In the genomic region with DNA sequence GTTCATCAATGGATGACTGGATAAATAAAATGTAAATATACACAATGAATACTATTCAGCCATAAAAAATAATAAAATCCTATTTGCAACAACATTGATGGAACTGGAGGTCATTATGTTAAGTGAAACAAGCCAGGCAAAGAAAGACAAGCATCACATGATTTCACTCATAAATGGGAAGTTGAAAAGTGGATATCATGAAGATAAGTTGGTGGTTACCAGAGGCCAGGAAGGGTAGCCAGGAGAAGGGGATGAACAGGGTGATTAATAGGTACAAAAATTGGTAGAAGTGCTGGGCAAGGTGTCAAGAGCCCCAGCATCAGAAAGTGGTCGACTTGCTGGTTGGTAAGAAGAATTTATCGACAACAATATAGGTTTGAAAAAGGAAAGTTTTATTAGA, we compare ENCODE assay signal across 10 cellular contexts. TPM values are rescaled to one million over a fixed set of nuclear protein-coding genes. Genes with fewer than 3 reads are reported as not detected.
DNase-seq lines count a peak whose midpoint lies in the region; ATAC-seq and TF ChIP-seq lines count a peak whose summit lies in the region.
"Had no signal": no experiment of that assay in that cellular context is flagged by ENCODE, and none has a peak within 500 bp of the region (broad histone marks: within the 10 kb centered on the region; RNA-seq: fewer than 3 reads in every experiment).

No MANE protein-coding gene starts in this region.

- H3K9me3 Mint-ChIP-seq in activated CD4-positive, alpha-beta memory T cell treated with anti-CD3 and anti-CD28 coated beads for 36 hours, result no peaks in the 10 kb centered on the region

- 89 to 95% (median 94%) methylated on average over 2 of the region's 2 CpGs for WGBS in heart left ventricle, 4 donors

- TF ChIP-seq POLR2A in heart left ventricle (IDR thresholded peaks at IDR 0.05), result no peak

- no peak for ATAC-seq in heart left ventricle
- ATAC-seq in left lung, result no peak
- no peak for ATAC-seq in upper lobe of right lung

- peaks cover 44% of the 10 kb centered on the region for H3K4me1 ChIP-seq in left ventricle myocardium inferior
- H3K4me1 ChIP-seq in heart left ventricle, result peaks cover 0 to 39% (median 17%) of the 10 kb centered on the region in 12 donors
- H3K4me1 ChIP-seq in left lung, result peaks cover 10 to 45% of the 10 kb centered on the region in 2 donors
- peaks cover 17% of the 10 kb centered on the region for H3K4me1 ChIP-seq in upper lobe of right lung

- DNase-seq in left ventricle myocardium inferior (no peak), heart left ventricle (no peak), left lung (no peak), upper lobe of right lung (no peak), NCI-H1417 (lab: John Stamatoyannopoulos, UW) (no peak), inferior parietal cortex (ENCODE audit: extremely low spot score) (no peak), head of caudate nucleus (no peak)
- DNase-seq in activated CD4-positive, alpha-beta memory T cell treated with anti-CD3 and anti-CD28 coated beads for 36 hours, result no peak
- DNase-seq: activated CD4-positive, alpha-beta T cell treated with anti-CD3 and anti-CD28 coated beads, Interleukin-2, amount 50 U/mL, for 1 hour; NCI-H2171 treated with DMSO at 0.1 percent for 48 hours had no signal

- no peak overlapping the region for H3K4me3 ChIP-seq in left ventricle myocardium inferior
- H3K4me3 ChIP-seq in heart left ventricle, result peak overlapping the region in 3 of 12 donors; percentile 75 to 81 (median 77)
- H3K4me3 ChIP-seq in left lung, result peak overlapping the region in 1 of 2 donors; percentile 87
- H3K4me3 ChIP-seq in upper lobe of right lung, result peak overlapping the region; percentile 84

- H3K4me1 Mint-ChIP-seq in activated CD4-positive, alpha-beta memory T cell treated with anti-CD3 and anti-CD28 coated beads for 36 hours (ENCODE audit: low read depth), result peaks cover 56% of the 10 kb centered on the region

- POLR2A ChIA-PET in activated CD4-positive, alpha-beta memory T cell treated with anti-CD3 and anti-CD28 coated beads for 36 hours (lab: Charles Lee), result interaction anchor here (0.6 to 3.6 kb wide), 2 partner anchors 17 to 20 kb away, joined by 3 to 28 read pairs; a partner anchor contains a TSS

- CTCF ChIA-PET in activated CD4-positive, alpha-beta memory T cell treated with anti-CD3 and anti-CD28 coated beads for 36 hours (lab: Charles Lee), result no interaction called here

- peak overlapping the region; percentile 93 for H3K4me3 Mint-ChIP-seq in activated CD4-positive, alpha-beta memory T cell treated with anti-CD3 and anti-CD28 coated beads for 36 hours

- no peak for TF ChIP-seq CTCF in left ventricle myocardium inferior (IDR thresholded peaks at IDR 0.05; ENCODE audit: borderline replicate concordance)
- no peak for TF ChIP-seq CTCF in heart left ventricle (IDR thresholded peaks at IDR 0.05)
- no peak for TF ChIP-seq CTCF in left lung (IDR thresholded peaks at IDR 0.05)
- no peak for TF ChIP-seq CTCF in upper lobe of right lung (IDR thresholded peaks at IDR 0.05)

- intact Hi-C loops in left ventricle myocardium inferior (cut with micrococcal nuclease), result no loop called here
- intact Hi-C loops in heart left ventricle (cut with DNase I), result no loop called here
- intact Hi-C loops in activated CD4-positive, alpha-beta memory T cell treated with anti-CD3 and anti-CD28 coated beads for 36 hours (cut with micrococcal nuclease), result loop anchor here (2.0 to 5.0 kb wide), 2 partner anchors 29 to 917 kb away; a partner anchor contains a TSS
- intact Hi-C loops in left lung (cut with DNase I), result no loop called here
- intact Hi-C loops in upper lobe of right lung (cut with DNase I), result no loop called here
- intact Hi-C loops in head of caudate nucleus (cut with DNase I), result loop anchor here (10.0 kb wide), 1 partner anchor 65 kb away; a partner anchor contains a TSS

- peaks cover 34% of the 10 kb centered on the region for H3K36me3 Mint-ChIP-seq in activated CD4-positive, alpha-beta memory T cell treated with anti-CD3 and anti-CD28 coated beads for 36 hours

- H3K27me3 Mint-ChIP-seq in activated CD4-positive, alpha-beta memory T cell treated with anti-CD3 and anti-CD28 coated beads for 36 hours, result no peaks in the 10 kb centered on the region

- H3K9me3 ChIP-seq in left ventricle myocardium inferior (replicated peaks) (no peaks in the 10 kb centered on the region), heart left ventricle (no peaks in the 10 kb centered on the region), left lung (no peaks in the 10 kb centered on the region), upper lobe of right lung (no peaks in the 10 kb centered on the region)

- peaks cover 23% of the 10 kb centered on the region for H3K36me3 ChIP-seq in left ventricle myocardium inferior
- H3K36me3 ChIP-seq in heart left ventricle, result peaks cover 0 to 25% (median 23%) of the 10 kb centered on the region in 9 donors
- peaks cover 0 to 23% of the 10 kb centered on the region in 2 donors for H3K36me3 ChIP-seq in left lung
- H3K36me3 ChIP-seq in upper lobe of right lung, result peaks cover 23% of the 10 kb centered on the region

- H3K27ac Mint-ChIP-seq in activated CD4-positive, alpha-beta memory T cell treated with anti-CD3 and anti-CD28 coated beads for 36 hours, result peak overlapping the region; percentile 94

- H3K27me3 ChIP-seq in left ventricle myocardium inferior (ENCODE audit: low read depth) (no peaks in the 10 kb centered on the region), heart left ventricle (no peaks in the 10 kb centered on the region), left lung (no peaks in the 10 kb centered on the region), upper lobe of right lung (no peaks in the 10 kb centered on the region)

- H3K27ac ChIP-seq in left ventricle myocardium inferior (replicated peaks), result peak overlapping the region; percentile 92
- H3K27ac ChIP-seq in heart left ventricle, result peak overlapping the region in 4 of 12 donors; percentile 86 to 96 (median 94)
- H3K27ac ChIP-seq in left lung, result peak overlapping the region; percentile 93 to 95
- peak overlapping the region; percentile 94 for H3K27ac ChIP-seq in upper lobe of right lung

RNA-seq across cellular contexts. Expression of a gene that starts 1.3 kb away (rescaled TPM):
- total RNA-seq in left ventricle myocardium inferior (329 TPM), heart left ventricle (100 to 1,000 TPM; 275 to 406 (median 345) TPM), left lung (100 to 1,000 TPM; 227 to 262 TPM), upper lobe of right lung (184 TPM)
- 100 to 1,000 TPM; 342 to 550 TPM for polyA plus RNA-seq in heart left ventricle
- 100 to 1,000 TPM; 429 to 457 TPM for total RNA-seq in activated CD4-positive, alpha-beta memory T cell treated with anti-CD3 and anti-CD28 coated beads for 36 hours

RNA-seq across cellular contexts. Expression of a gene that starts 19.5 kb away (rescaled TPM):
- total RNA-seq in left ventricle myocardium inferior (not detected), heart left ventricle (1 to 10 TPM in 1 of 9 donors, under 1 TPM in 2, not detected in 6; 0.05 to 1.9 (median 0.68) TPM), left lung (1 to 10 TPM in 1 of 2 donors, under 1 TPM in 1; 0.70 to 4.3 TPM), upper lobe of right lung (0.49 TPM)
- under 1 TPM in 1 of 2 donors, not detected in 1; 0.04 TPM for polyA plus RNA-seq in heart left ventricle
- total RNA-seq in activated CD4-positive, alpha-beta memory T cell treated with anti-CD3 and anti-CD28 coated beads for 36 hours, result 10 to 100 TPM; 59.9 to 64.0 TPM

Comparison
In these comparisons a context has a peak if more than half of its experiments do, and no peak if none do; other contexts are left out.
1. RNA of a gene that starts 19.5 kb away (total RNA-seq): 59.9 to 64.0 TPM in activated CD4-positive, alpha-beta memory T cell treated with anti-CD3 and anti-CD28 coated beads for 36 hours; 0.70 to 4.3 TPM in left lung, 0.49 TPM in upper lobe of right lung (single experiment), not detected in left ventricle myocardium inferior (single experiment) and 0.05 to 1.9 TPM in heart left ventricle; every median in the first group is over 10 times any median in the second.
2. intact Hi-C loops: an anchor here in activated CD4-positive, alpha-beta memory T cell treated with anti-CD3 and anti-CD28 coated beads for 36 hours (2.0 to 5.0 kb wide) and head of caudate nucleus (10.0 kb wide); none called in left ventricle myocardium inferior, heart left ventricle, left lung and upper lobe of right lung.